8 cellular contexts compared by ENCODE assay signal in the genomic region with DNA sequence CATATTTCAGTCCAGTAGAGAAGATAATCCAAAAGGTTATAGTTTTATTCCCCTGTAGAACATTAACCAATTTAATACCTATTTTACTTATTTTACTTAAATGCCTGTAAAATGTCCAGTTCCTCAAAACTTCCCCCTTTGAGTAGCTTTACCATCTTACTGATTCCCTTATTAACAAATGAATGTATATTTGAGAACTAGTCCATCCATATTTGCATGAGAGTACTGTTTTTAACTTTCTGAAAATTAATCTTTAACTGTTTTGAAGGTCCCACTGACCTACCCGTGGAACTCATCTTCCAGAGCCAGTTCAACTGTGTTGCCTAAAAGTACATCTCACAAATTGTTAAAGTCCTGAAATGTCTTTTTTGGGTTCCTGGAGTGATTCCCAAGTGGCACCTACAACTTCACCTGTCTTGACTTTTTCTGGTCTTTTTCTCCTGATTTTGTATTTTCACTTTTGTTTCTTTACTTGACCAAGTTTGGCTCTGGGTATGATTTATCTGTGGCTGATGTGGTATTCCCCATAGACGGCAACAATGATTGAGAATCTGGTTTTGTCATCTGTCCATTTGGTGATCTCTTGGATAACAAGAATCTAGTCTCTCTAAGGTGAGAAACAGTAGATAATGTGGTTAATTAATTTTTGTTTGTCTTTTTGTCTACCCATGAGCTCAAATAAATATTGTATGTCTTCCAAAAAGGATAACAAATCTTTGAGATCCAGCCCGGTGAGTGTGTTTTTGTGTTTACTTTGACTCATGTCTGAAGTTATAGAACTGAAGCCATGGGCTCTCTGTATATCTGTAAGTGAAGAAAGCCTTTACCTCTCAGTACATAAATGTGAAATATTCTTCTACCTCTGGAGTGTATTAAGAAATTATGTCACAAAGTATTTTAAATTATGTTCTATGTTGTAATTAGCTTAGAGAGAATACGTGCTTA.
DNase-seq lines count a peak whose midpoint lies in the region; ATAC-seq and TF ChIP-seq lines count a peak whose summit lies in the region.

No MANE protein-coding gene starts in this region.

- in situ Hi-C loops in gastrocnemius medialis (cut with MboI; ENCODE audit: low sequenced_read_pairs in 4 of 4): no loop called here

- ATAC-seq in GM18519 (IDR thresholded peaks at IDR 0.05; ENCODE audit: low FRiP score, unreplicated experiment) (peak; percentile 43), GM21390 (IDR thresholded peaks at IDR 0.05; ENCODE audit: unreplicated experiment) (peak; percentile 75), HG03175 (IDR thresholded peaks at IDR 0.05; ENCODE audit: unreplicated experiment) (peak; percentile 89), gastrocnemius medialis (no peak)

- H3K4me3 Mint-ChIP-seq in glutamatergic neuron (ENCODE audit: unreplicated experiment): no peak overlapping the region
- H3K4me3 Mint-ChIP-seq in T-helper 2 cell treated with Interferon-gamma antibody and Interleukin-4, amounts not matched to agents 5 μg/mL and 100 μg/mL, for 36 hours: no peak overlapping the region

- H3K4me1 Mint-ChIP-seq in glutamatergic neuron (ENCODE audit: low read depth, unreplicated experiment): no peaks in the 10 kb centered on the region
- peaks cover 27% of the 10 kb centered on the region for H3K4me1 Mint-ChIP-seq in T-helper 2 cell treated with Interferon-gamma antibody and Interleukin-4, amounts not matched to agents 5 μg/mL and 100 μg/mL, for 36 hours (ENCODE audit: low read depth)

- H3K36me3 ChIP-seq in colonic mucosa: no peaks in the 10 kb centered on the region
- no peaks in the 10 kb centered on the region for H3K36me3 ChIP-seq in gastrocnemius medialis

- H3K27me3 ChIP-seq in colonic mucosa (no peaks in the 10 kb centered on the region), gastrocnemius medialis (no peaks in the 10 kb centered on the region)

- H3K4me1 ChIP-seq in colonic mucosa (no peaks in the 10 kb centered on the region), gastrocnemius medialis (peaks cover 21 to 36% of the 10 kb centered on the region in 2 donors)

- peak overlapping the region; percentile 48 for H3K27ac ChIP-seq in colonic mucosa
- no peak overlapping the region for H3K27ac ChIP-seq in gastrocnemius medialis

- DNase-seq in colonic mucosa (no peak), gastrocnemius medialis (no peak), NCI-H1930 (lab: John Stamatoyannopoulos, UW) (no peak), glutamatergic neuron (no peak)
- no peak for DNase-seq in T-helper 2 cell treated with Interferon-gamma antibody and Interleukin-4, amounts not matched to agents 5 μg/mL and 100 μg/mL, for 36 hours (ENCODE audit: low spot score)

- TF ChIP-seq CTCF in colonic mucosa (IDR thresholded peaks at IDR 0.05) (no peak), gastrocnemius medialis (IDR thresholded peaks at IDR 0.05 in 4 of 5, conservative IDR thresholded peaks at IDR 0.05 in 1 of 5) (no peak), glutamatergic neuron (IDR thresholded peaks at IDR 0.05; ENCODE audit: partially characterized antibody, unreplicated experiment) (no peak)

- H3K27ac Mint-ChIP-seq in glutamatergic neuron (ENCODE audit: unreplicated experiment): no peak overlapping the region
- no peak overlapping the region for H3K27ac Mint-ChIP-seq in T-helper 2 cell treated with Interferon-gamma antibody and Interleukin-4, amounts not matched to agents 5 μg/mL and 100 μg/mL, for 36 hours

- H3K4me3 ChIP-seq in colonic mucosa (no peak overlapping the region), gastrocnemius medialis (no peak overlapping the region)

- no peaks in the 10 kb centered on the region for H3K36me3 Mint-ChIP-seq in glutamatergic neuron (ENCODE audit: unreplicated experiment)
- no peaks in the 10 kb centered on the region for H3K36me3 Mint-ChIP-seq in T-helper 2 cell treated with Interferon-gamma antibody and Interleukin-4, amounts not matched to agents 5 μg/mL and 100 μg/mL, for 36 hours (ENCODE audit: low read depth)

- intact Hi-C loops in colonic mucosa (cut with DNase I) (no loop called here), gastrocnemius medialis (cut with DNase I; ENCODE audit: low total_unique reads) (no loop called here)

- H3K9me3 Mint-ChIP-seq in glutamatergic neuron (ENCODE audit: unreplicated experiment): no peaks in the 10 kb centered on the region
- no peaks in the 10 kb centered on the region for H3K9me3 Mint-ChIP-seq in T-helper 2 cell treated with Interferon-gamma antibody and Interleukin-4, amounts not matched to agents 5 μg/mL and 100 μg/mL, for 36 hours

- no peak for TF ChIP-seq POLR2A in gastrocnemius medialis (IDR thresholded peaks at IDR 0.05)

- H3K27me3 Mint-ChIP-seq in glutamatergic neuron (ENCODE audit: unreplicated experiment): no peaks in the 10 kb centered on the region
- H3K27me3 Mint-ChIP-seq in T-helper 2 cell treated with Interferon-gamma antibody and Interleukin-4, amounts not matched to agents 5 μg/mL and 100 μg/mL, for 36 hours (ENCODE audit: low read depth): no peaks in the 10 kb centered on the region

- H3K9ac ChIP-seq in colonic mucosa (ENCODE audit: low read depth in 2 of 2, low read length in 2 of 2): no peak overlapping the region

- H3K9me3 ChIP-seq in colonic mucosa: no peaks in the 10 kb centered on the region
- no peaks in the 10 kb centered on the region for H3K9me3 ChIP-seq in gastrocnemius medialis

Comparison
In these comparisons a context has a peak if more than half of its experiments do, and no peak if none do; other contexts are left out.
1. ATAC-seq: peak in GM18519 (single experiment), GM21390 (single experiment) and HG03175 (single experiment); none in gastrocnemius medialis (0 of 2).